Comparison of ENCODE assay signal across 25 cellular contexts in the genomic region with DNA sequence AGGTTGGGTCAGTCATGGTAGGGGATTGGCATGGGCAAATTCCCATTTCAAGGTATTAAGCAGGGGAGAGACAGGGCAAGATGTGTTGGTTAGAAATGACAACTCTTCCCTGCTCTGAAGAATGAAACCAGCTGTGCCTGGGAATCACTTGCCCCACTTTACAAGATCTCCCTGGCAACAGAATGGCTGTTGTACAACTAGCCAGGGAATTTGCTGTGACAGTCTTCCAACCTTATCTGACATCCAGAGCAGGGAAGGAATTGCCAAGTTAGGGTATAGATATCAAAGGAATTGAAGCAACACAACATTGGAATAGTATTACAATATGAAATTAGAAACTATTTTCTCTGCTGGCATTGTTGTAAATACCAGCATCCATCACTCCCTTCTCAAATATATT.
"Had no signal": no experiment of that assay in that cellular context is flagged by ENCODE, and none has a peak within 500 bp of the region (broad histone marks: within the 10 kb centered on the region; RNA-seq: fewer than 3 reads in every experiment).

No MANE protein-coding gene starts in this region.

- DNase-seq: naive B cell; naive thymus-derived CD8-positive, alpha-beta T cell; nephron progenitor cell; occipital lobe; ovary; posterior cingulate gyrus; psoas muscle; right lobe of liver; sigmoid colon; small intestine; stimulated activated CD4-positive, alpha-beta T cell treated with anti-CD3 and anti-CD28 coated beads, Interleukin-15, amount 100 ng/mL, for 24 hours; stimulated activated CD4-positive, alpha-beta T cell treated with anti-CD3 and anti-CD28 coated beads, Interleukin-2, amount 100 ng/mL, for 24 hours; stimulated activated CD4-positive, alpha-beta T cell treated with anti-CD3 and anti-CD28 coated beads, Interleukin-2, amount 100 ng/mL, for 48 hours; stimulated activated CD4-positive, alpha-beta T cell treated with anti-CD3 and anti-CD28 coated beads, Interleukin-4, amount 100 ng/mL, for 24 hours; stimulated activated naive B cell treated with anti-CD40 and anti-IgM and Interleukin-4, amounts not matched to agents 10 μg/mL and 1 μg/mL and 100 μg/mL, for 72 hours; stimulated activated naive CD4-positive, alpha-beta T cell treated with Interleukin-2 at 50 U/mL for 16 hours; stomach; thyroid gland; transverse colon; upper lobe of right lung; uterus had no signal

- H3K4me2 ChIP-seq: neural progenitor cell had no signal

- H2AFZ ChIP-seq: neural progenitor cell, parathyroid adenoma had no signal

- H3K79me2 ChIP-seq: parathyroid adenoma had no signal

- H3K27ac ChIP-seq: neural progenitor cell, ovary, parathyroid adenoma, psoas muscle, right atrium auricular region, right lobe of liver, sigmoid colon, stomach, thoracic aorta, thyroid gland, transverse colon, upper lobe of right lung, uterus had no signal

- H3K9me3 ChIP-seq: ovary, psoas muscle, right atrium auricular region, right lobe of liver, stomach, thoracic aorta, thyroid gland, transverse colon, upper lobe of right lung, uterus had no signal

- H3K27me3 ChIP-seq: neural progenitor cell, ovary, right atrium auricular region, right lobe of liver, thyroid gland, upper lobe of right lung, uterus had no signal

- H3K9ac ChIP-seq: neural progenitor cell, parathyroid adenoma had no signal

- H3K4me1 ChIP-seq: neural progenitor cell, parathyroid adenoma, psoas muscle, right atrium auricular region, right lobe of liver, sigmoid colon, stomach, thyroid gland, transverse colon, upper lobe of right lung, uterus had no signal

- H3K4me3 ChIP-seq: neural progenitor cell, ovary, psoas muscle, right atrium auricular region, right lobe of liver, sigmoid colon, stomach, thoracic aorta, thyroid gland, transverse colon, upper lobe of right lung, uterus had no signal

- H3K36me3 ChIP-seq: neural progenitor cell, ovary, right atrium auricular region, right lobe of liver, sigmoid colon, stomach, thoracic aorta, thyroid gland, transverse colon, upper lobe of right lung, uterus had no signal
